ENCODE assay signal across 10 cellular contexts in genomic region chr19:48543121-48543710, GRCh38. TPM values are rescaled to one million over a fixed set of nuclear protein-coding genes. Genes with fewer than 3 reads are reported as not detected.
DNase-seq lines count a peak whose midpoint lies in the region; ATAC-seq and TF ChIP-seq lines count a peak whose summit lies in the region.
"Had no signal": no experiment of that assay in that cellular context is flagged by ENCODE, and none has a peak within 500 bp of the region (broad histone marks: within the 10 kb centered on the region; RNA-seq: fewer than 3 reads in every experiment).

No MANE protein-coding gene starts in this region.

- H3K4me1 ChIP-seq in mucosa of descending colon (ENCODE audit: low read depth), result peaks cover 9% of the 10 kb centered on the region
- no peaks in the 10 kb centered on the region for H3K4me1 ChIP-seq in CD8-positive, alpha-beta memory T cell (ENCODE audit: insufficient read depth, low read length)

- no TSS peak for BruUV-seq in MCF 10A (replicated peaks; lab: Mats Ljungman, UMichigan)

- no peak overlapping the region for H3K4me3 Mint-ChIP-seq in MCF 10A (ENCODE audit: unreplicated experiment)
- no peak overlapping the region for H3K4me3 Mint-ChIP-seq in CD8-positive, alpha-beta memory T cell
- H3K4me3 Mint-ChIP-seq: activated T-helper 17 cell treated with anti-CD3 and anti-CD28 coated beads, Interleukin-2, amount 50 U/mL, for 72 hours had no signal

- TF ChIP-seq CTCF in MCF 10A (IDR thresholded peaks at IDR 0.05; ENCODE audit: unreplicated experiment), result no peak
- no peak for TF ChIP-seq CTCF in mucosa of descending colon (IDR thresholded peaks at IDR 0.05)

- CTCF ChIA-PET in MCF 10A (lab: Yijun Ruan, JAX), result interaction anchor here (0.6 kb wide), 1 partner anchor 15 kb away, joined by 3 read pairs; no protein-coding TSS in a partner anchor
- CTCF ChIA-PET in CD8-positive, alpha-beta memory T cell (lab: Charles Lee), result no interaction called here

- no peaks in the 10 kb centered on the region for H3K9me3 Mint-ChIP-seq in MCF 10A (ENCODE audit: unreplicated experiment)
- no peaks in the 10 kb centered on the region for H3K9me3 Mint-ChIP-seq in CD8-positive, alpha-beta memory T cell
- H3K9me3 Mint-ChIP-seq: activated T-helper 17 cell treated with anti-CD3 and anti-CD28 coated beads, Interleukin-2, amount 50 U/mL, for 72 hours had no signal

- peak; percentile 85 for ATAC-seq in mucosa of descending colon
- ATAC-seq: activated T-helper 17 cell treated with anti-CD3 and anti-CD28 coated beads, Interleukin-2, amount 50 U/mL, for 72 hours had no signal

- H3K9me3 ChIP-seq in mucosa of descending colon, result no peaks in the 10 kb centered on the region
- no peaks in the 10 kb centered on the region for H3K9me3 ChIP-seq in CD8-positive, alpha-beta memory T cell (ENCODE audit: low read length)

- H3K4me3 ChIP-seq in mucosa of descending colon, result no peak overlapping the region
- H3K4me3 ChIP-seq in CD8-positive, alpha-beta memory T cell (ENCODE audit: low read length), result no peak overlapping the region

- intact Hi-C loops in MCF 10A (cut with micrococcal nuclease) (no loop called here), mucosa of descending colon (cut with DNase I, micrococcal nuclease) (no loop called here)

- no peak overlapping the region for H3K27ac ChIP-seq in CD8-positive, alpha-beta memory T cell (ENCODE audit: low read depth, low read length)

- H3K36me3 ChIP-seq in mucosa of descending colon (ENCODE audit: low read depth), result no peaks in the 10 kb centered on the region
- no peaks in the 10 kb centered on the region for H3K36me3 ChIP-seq in CD8-positive, alpha-beta memory T cell (ENCODE audit: insufficient read depth, low read length)

- POLR2A ChIA-PET in MCF 10A (lab: Yijun Ruan, JAX), result no interaction called here
- POLR2A ChIA-PET in CD8-positive, alpha-beta memory T cell (lab: Charles Lee), result no interaction called here

- H3K27ac Mint-ChIP-seq in MCF 10A (ENCODE audit: low read depth, unreplicated experiment), result no peak overlapping the region
- H3K27ac Mint-ChIP-seq in CD8-positive, alpha-beta memory T cell, result no peak overlapping the region
- H3K27ac Mint-ChIP-seq: activated T-helper 17 cell treated with anti-CD3 and anti-CD28 coated beads, Interleukin-2, amount 50 U/mL, for 72 hours had no signal

- no peaks in the 10 kb centered on the region for H3K27me3 Mint-ChIP-seq in MCF 10A (ENCODE audit: insufficient read depth, unreplicated experiment)
- peaks cover 4% of the 10 kb centered on the region in 2 donors for H3K27me3 Mint-ChIP-seq in CD8-positive, alpha-beta memory T cell
- H3K27me3 Mint-ChIP-seq: activated T-helper 17 cell treated with anti-CD3 and anti-CD28 coated beads, Interleukin-2, amount 50 U/mL, for 72 hours had no signal

- peak; percentile 44 for DNase-seq in CMK (ENCODE audit: low read depth)
- peak; percentile 82 for DNase-seq in M059J (ENCODE audit: low read depth)
- peak; percentile 80 for DNase-seq in MCF 10A (ENCODE audit: unreplicated experiment)
- DNase-seq in mucosa of descending colon, result peak in 2 of 3 donors; percentile 67 to 70
- no peak for DNase-seq in DMS153 (lab: John Stamatoyannopoulos, UW)
- no peak for DNase-seq in NCI-H748 treated with DMSO at 0.1 percent for 48 hours (lab: John Stamatoyannopoulos, UW)
- DNase-seq in NCI-H2107 (lab: John Stamatoyannopoulos, UW), result no peak
- no peak for DNase-seq in CD8-positive, alpha-beta memory T cell

- H3K27me3 ChIP-seq in CD8-positive, alpha-beta memory T cell (ENCODE audit: insufficient read depth, low read length, poor library complexity, severe bottlenecking), result no peaks in the 10 kb centered on the region

- H3K36me3 Mint-ChIP-seq in MCF 10A (ENCODE audit: insufficient read depth, unreplicated experiment), result no peaks in the 10 kb centered on the region
- no peaks in the 10 kb centered on the region for H3K36me3 Mint-ChIP-seq in CD8-positive, alpha-beta memory T cell

- peaks cover 6% of the 10 kb centered on the region for H3K4me1 Mint-ChIP-seq in MCF 10A (ENCODE audit: insufficient read depth, unreplicated experiment)
- no peaks in the 10 kb centered on the region for H3K4me1 Mint-ChIP-seq in CD8-positive, alpha-beta memory T cell
- H3K4me1 Mint-ChIP-seq: activated T-helper 17 cell treated with anti-CD3 and anti-CD28 coated beads, Interleukin-2, amount 50 U/mL, for 72 hours had no signal

RNA-seq across cellular contexts. Expression of gene SULT2B1, which starts 8.8 kb away (rescaled TPM):
- total RNA-seq in M059J (2014; rRNA removed; shearing (Covaris generic)), result not detected in 2 replicates
- total RNA-seq in MCF 10A (2022) (not detected in 2 replicates), mucosa of descending colon (1 to 10 TPM in 2 of 3 donors, under 1 TPM in 1; 0.51 to 3.1 (median 1.1) TPM)
- total RNA-seq in CD8-positive, alpha-beta memory T cell, result not detected
- polyA plus RNA-seq in CD8-positive, alpha-beta memory T cell, result not detected
- total RNA-seq: activated T-helper 17 cell treated with anti-CD3 and anti-CD28 coated beads, Interleukin-2, amount 50 U/mL, for 72 hours; glomerular endothelial cell had no signal

RNA-seq across cellular contexts. Expression of gene LMTK3, which starts 31.6 kb away (rescaled TPM):
- total RNA-seq in M059J (2014; rRNA removed; shearing (Covaris generic)), result 0.17 TPM in 1 of 2 replicates, not detected in the other
- 0.37 and 0.47 TPM in 2 replicates for total RNA-seq in MCF 10A (2022)
- total RNA-seq in mucosa of descending colon, result 1 to 10 TPM in 2 of 3 donors, under 1 TPM in 1; 0.48 to 2.6 (median 1.3) TPM
- total RNA-seq in CD8-positive, alpha-beta memory T cell, result 1 to 10 TPM; 4.6 to 4.7 TPM
- polyA plus RNA-seq in CD8-positive, alpha-beta memory T cell, result not detected
- total RNA-seq: glomerular endothelial cell had no signal

Comparison
In these comparisons a context has a peak if more than half of its experiments do, and no peak if none do; other contexts are left out.
1. DNase-seq: peak in CMK (single experiment), M059J (single experiment), MCF 10A (single experiment) and mucosa of descending colon (2 of 3); none in DMS153 (single experiment), NCI-H748 treated with DMSO at 0.1 percent for 48 hours (single experiment), NCI-H2107 (single experiment) and CD8-positive, alpha-beta memory T cell (0 of 5).